29 cellular contexts compared by ENCODE assay signal in the genomic region with DNA sequence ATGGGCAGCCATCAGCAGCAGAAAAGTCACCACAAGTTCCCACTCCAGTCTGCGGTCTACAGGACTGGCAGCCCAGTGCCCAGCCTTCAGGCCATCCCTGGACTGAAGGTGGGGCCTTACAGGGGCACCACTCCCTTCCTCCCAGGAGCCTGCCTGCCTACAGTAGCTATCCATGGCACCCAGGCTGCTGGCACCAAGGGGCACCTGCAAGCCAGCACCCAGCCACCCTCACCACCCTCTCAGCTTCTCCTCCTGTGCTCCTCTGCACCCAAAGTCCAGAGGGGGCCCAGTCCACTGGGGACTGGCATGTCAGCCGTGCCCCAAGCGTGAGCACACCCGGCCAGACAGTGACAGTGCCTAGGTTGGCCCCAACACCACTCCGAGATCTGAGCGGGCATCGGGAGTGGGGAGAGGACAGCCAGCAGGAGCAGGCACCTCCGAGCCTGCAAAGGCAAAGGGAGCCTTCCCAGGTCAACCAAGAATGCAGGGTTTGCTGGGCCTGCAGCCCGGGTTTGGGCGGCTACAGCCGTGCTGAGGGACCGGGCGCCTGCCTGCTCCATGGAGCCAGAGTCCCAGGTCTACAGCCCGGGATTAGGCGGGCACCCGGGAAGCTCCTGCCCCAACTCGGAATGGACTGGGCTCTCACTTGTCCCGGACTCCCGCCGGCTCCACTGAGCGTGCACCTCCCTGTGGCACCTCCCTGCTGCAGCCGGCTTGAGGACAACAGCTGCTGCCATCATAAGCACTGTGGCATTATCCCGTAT. TPM values are rescaled to one million over a fixed set of nuclear protein-coding genes. Genes with fewer than 3 reads are reported as not detected.
"Had no signal": no experiment of that assay in that cellular context is flagged by ENCODE, and none has a peak within 500 bp of the region (broad histone marks: within the 10 kb centered on the region; RNA-seq: fewer than 3 reads in every experiment).

No MANE protein-coding gene starts in this region.

- H3K36me3 ChIP-seq: MG63 had no signal

- H3K4me3 ChIP-seq: MG63 had no signal

- H3K36me3 Mint-ChIP-seq: activated CD8-positive, alpha-beta memory T cell treated with anti-CD3 and anti-CD28 coated beads, Interleukin-2, amount 10 ng/mL, durations not matched to agents 7 days and 5 days; activated naive CD4-positive, alpha-beta T cell treated with anti-CD3 and anti-CD28 coated beads, Interleukin-2, amount 50 U/mL, for 72 hours; brain had no signal

- H3K27me3 ChIP-seq: MG63 had no signal

- H3K4me3 Mint-ChIP-seq: activated B cell treated with CpG ODN at 0.5 μM for 24 hours; activated CD4-positive, alpha-beta T cell treated with anti-CD3 and anti-CD28 coated beads, Interleukin-2, amount 10 ng/mL, durations not matched to agents 24 days and 14 days; activated CD8-positive, alpha-beta memory T cell treated with anti-CD3 and anti-CD28 coated beads, Interleukin-2, amount 10 ng/mL, durations not matched to agents 7 days and 5 days; activated naive CD8-positive, alpha-beta T cell treated with anti-CD3 and anti-CD28 coated beads, Interleukin-2, amount 50 U/mL, for 24 hours; activated T-cell treated with anti-CD3 and anti-CD28 coated beads, Interleukin-2, amount 50 U/mL, for 4 hours; brain; T-helper 17 cell had no signal

- H3K4me2 ChIP-seq: KMS-11 had no signal

- H3K27ac ChIP-seq: KMS-11 had no signal

- H3K9me3 ChIP-seq: MG63 had no signal

- H3K9ac ChIP-seq: KMS-11 had no signal

- DNase-seq: activated B cell treated with CpG ODN at 0.5 μM for 24 hours; activated CD4-positive, alpha-beta T cell treated with anti-CD3 and anti-CD28 coated beads for 1 hour; activated CD4-positive, alpha-beta T cell treated with anti-CD3 and anti-CD28 coated beads, Interleukin-2, amount 10 ng/mL, durations not matched to agents 24 days and 14 days; activated CD4-positive, alpha-beta T cell treated with anti-CD3 and anti-CD28 coated beads, Interleukin-2, amount 50 U/mL, for 48 hours; activated CD8-positive, alpha-beta memory T cell treated with anti-CD3 and anti-CD28 coated beads, Interleukin-2, amount 10 ng/mL, durations not matched to agents 7 days and 5 days; activated effector memory CD4-positive, alpha-beta T cell treated with anti-CD3 and anti-CD28 coated beads, Interleukin-2, amount 50 U/mL, for 16 hours; activated naive CD4-positive, alpha-beta T cell treated with Interleukin-2 at 50 U/mL for 16 hours; activated naive CD8-positive, alpha-beta T cell treated with anti-CD3 and anti-CD28 coated beads, Interleukin-2, amount 50 U/mL, for 24 hours; activated T-cell treated with anti-CD3 and anti-CD28 coated beads, Interleukin-2, amount 50 U/mL, for 4 hours; amygdala; MG63; MV-4-11; NCI-H1092 treated with DMSO at 0.1 percent for 48 hours; NCI-H1417 treated with DMSO at 0.1 percent for 48 hours; NCI-H1694; NCI-H2029 treated with DMSO at 0.1 percent for 48 hours; NCI-H345; NCI-H510A; NCI-H526 treated with DMSO at 0.1 percent for 48 hours; NCI-H82; SIG-M5; T-helper 17 cell; T-helper 9 cell had no signal

- H3K9me3 Mint-ChIP-seq: activated B cell treated with CpG ODN at 0.5 μM for 24 hours; activated CD4-positive, alpha-beta T cell treated with anti-CD3 and anti-CD28 coated beads, Interleukin-2, amount 10 ng/mL, durations not matched to agents 24 days and 14 days; activated naive CD4-positive, alpha-beta T cell treated with anti-CD3 and anti-CD28 coated beads, Interleukin-2, amount 50 U/mL, for 72 hours; activated naive CD8-positive, alpha-beta T cell treated with anti-CD3 and anti-CD28 coated beads, Interleukin-2, amount 50 U/mL, for 24 hours; activated T-cell treated with anti-CD3 and anti-CD28 coated beads, Interleukin-2, amount 50 U/mL, for 4 hours; brain had no signal

- H3K27me3 Mint-ChIP-seq: brain had no signal

- H3K27ac Mint-ChIP-seq: activated B cell treated with CpG ODN at 0.5 μM for 24 hours; activated CD4-positive, alpha-beta T cell treated with anti-CD3 and anti-CD28 coated beads, Interleukin-2, amount 10 ng/mL, durations not matched to agents 24 days and 14 days; activated CD8-positive, alpha-beta memory T cell treated with anti-CD3 and anti-CD28 coated beads, Interleukin-2, amount 10 ng/mL, durations not matched to agents 7 days and 5 days; activated naive CD4-positive, alpha-beta T cell treated with anti-CD3 and anti-CD28 coated beads, Interleukin-2, amount 50 U/mL, for 72 hours; activated naive CD8-positive, alpha-beta T cell treated with anti-CD3 and anti-CD28 coated beads, Interleukin-2, amount 50 U/mL, for 24 hours; brain; T-helper 17 cell had no signal

- H3K4me1 Mint-ChIP-seq: activated B cell treated with CpG ODN at 0.5 μM for 24 hours; activated CD4-positive, alpha-beta T cell treated with anti-CD3 and anti-CD28 coated beads, Interleukin-2, amount 10 ng/mL, durations not matched to agents 24 days and 14 days; activated CD8-positive, alpha-beta memory T cell treated with anti-CD3 and anti-CD28 coated beads, Interleukin-2, amount 10 ng/mL, durations not matched to agents 7 days and 5 days; activated naive CD8-positive, alpha-beta T cell treated with anti-CD3 and anti-CD28 coated beads, Interleukin-2, amount 50 U/mL, for 24 hours; brain; T-helper 17 cell had no signal

RNA-seq across cellular contexts. Expression of gene OR6C65, which starts 8.1 kb away (rescaled TPM):
- total RNA-seq: activated B cell treated with CpG ODN at 0.5 μM for 24 hours; activated CD4-positive, alpha-beta T cell treated with anti-CD3 and anti-CD28 coated beads, Interleukin-2, amount 10 ng/mL, durations not matched to agents 24 days and 14 days; activated CD8-positive, alpha-beta memory T cell treated with anti-CD3 and anti-CD28 coated beads, Interleukin-2, amount 10 ng/mL, durations not matched to agents 7 days and 5 days; activated naive CD4-positive, alpha-beta T cell treated with anti-CD3 and anti-CD28 coated beads, Interleukin-2, amount 50 U/mL, for 72 hours; activated T-cell treated with anti-CD3 and anti-CD28 coated beads, Interleukin-2, amount 50 U/mL, for 4 hours; astrocyte; OCI-LY7; RPMI7951; T-helper 17 cell had no signal

RNA-seq across cellular contexts. Expression of gene OR6C75, which starts 29.4 kb away (rescaled TPM):
- total RNA-seq: activated B cell treated with CpG ODN at 0.5 μM for 24 hours; activated CD4-positive, alpha-beta T cell treated with anti-CD3 and anti-CD28 coated beads, Interleukin-2, amount 10 ng/mL, durations not matched to agents 24 days and 14 days; activated CD8-positive, alpha-beta memory T cell treated with anti-CD3 and anti-CD28 coated beads, Interleukin-2, amount 10 ng/mL, durations not matched to agents 7 days and 5 days; activated naive CD4-positive, alpha-beta T cell treated with anti-CD3 and anti-CD28 coated beads, Interleukin-2, amount 50 U/mL, for 72 hours; activated T-cell treated with anti-CD3 and anti-CD28 coated beads, Interleukin-2, amount 50 U/mL, for 4 hours; astrocyte; OCI-LY7; RPMI7951; T-helper 17 cell had no signal

RNA-seq across cellular contexts. Expression of gene OR6C76, which starts 33.8 kb away (rescaled TPM):
- total RNA-seq: activated B cell treated with CpG ODN at 0.5 μM for 24 hours; activated CD4-positive, alpha-beta T cell treated with anti-CD3 and anti-CD28 coated beads, Interleukin-2, amount 10 ng/mL, durations not matched to agents 24 days and 14 days; activated CD8-positive, alpha-beta memory T cell treated with anti-CD3 and anti-CD28 coated beads, Interleukin-2, amount 10 ng/mL, durations not matched to agents 7 days and 5 days; activated naive CD4-positive, alpha-beta T cell treated with anti-CD3 and anti-CD28 coated beads, Interleukin-2, amount 50 U/mL, for 72 hours; activated T-cell treated with anti-CD3 and anti-CD28 coated beads, Interleukin-2, amount 50 U/mL, for 4 hours; astrocyte; OCI-LY7; RPMI7951; T-helper 17 cell had no signal

RNA-seq across cellular contexts. Expression of gene OR6C2, which starts 51.7 kb away (rescaled TPM):
- total RNA-seq: activated B cell treated with CpG ODN at 0.5 μM for 24 hours; activated CD4-positive, alpha-beta T cell treated with anti-CD3 and anti-CD28 coated beads, Interleukin-2, amount 10 ng/mL, durations not matched to agents 24 days and 14 days; activated CD8-positive, alpha-beta memory T cell treated with anti-CD3 and anti-CD28 coated beads, Interleukin-2, amount 10 ng/mL, durations not matched to agents 7 days and 5 days; activated naive CD4-positive, alpha-beta T cell treated with anti-CD3 and anti-CD28 coated beads, Interleukin-2, amount 50 U/mL, for 72 hours; activated T-cell treated with anti-CD3 and anti-CD28 coated beads, Interleukin-2, amount 50 U/mL, for 4 hours; astrocyte; OCI-LY7; RPMI7951; T-helper 17 cell had no signal
